In genomic region chr16:31493506-31494125, GRCh38 we compare ENCODE assay signal across 25 cellular contexts. TPM values are rescaled to one million over a fixed set of nuclear protein-coding genes. Genes with fewer than 3 reads are reported as not detected.
"Had no signal": no experiment of that assay in that cellular context is flagged by ENCODE, and none has a peak within 500 bp of the region (broad histone marks: within the 10 kb centered on the region; RNA-seq: fewer than 3 reads in every experiment).

No MANE protein-coding gene starts in this region.

- H3K4me3 Mint-ChIP-seq: memory B cell; mesothelial cell of epicardium; naive B cell; natural killer cell treated with Interleukin-12 subunit alpha and Interleukin-12 subunit beta and Interleukin-15 and Interleukin-18, amount 100 ng/mL, for 72 hours; neural crest cell; stimulated activated effector memory CD8-positive, alpha-beta T cell treated with anti-CD3 and anti-CD28 coated beads, Interleukin-12 subunit alpha, Interleukin-12 subunit beta, amount 100 ng/mL, for 72 hours; type B pancreatic cell had no signal

- DNase-seq: dermis blood vessel endothelial cell; effector memory CD4-positive, alpha-beta T cell; erythroblast; esophagus squamous epithelium; foreskin melanocyte; kidney; mucosa of descending colon; naive B cell; stimulated activated CD4-positive, alpha-beta T cell treated with anti-CD3 and anti-CD28 coated beads, Interleukin-2, amount 100 ng/mL, for 24 hours; stimulated activated CD4-positive, alpha-beta T cell treated with anti-CD3 and anti-CD28 coated beads, Interleukin-4, amount 100 ng/mL, for 24 hours; stimulated activated naive CD8-positive, alpha-beta T cell treated with anti-CD3 and anti-CD28 coated beads, Interleukin-15, Interleukin-2, amounts not matched to agents 100 U/mL and 50 U/mL, for 24 hours; substantia nigra; testis; tibial artery had no signal

- H3K4me1 Mint-ChIP-seq: memory B cell, mesothelial cell of epicardium, neural crest cell had no signal

- H3K27ac Mint-ChIP-seq: mesothelial cell of epicardium; natural killer cell treated with Interleukin-12 subunit alpha and Interleukin-12 subunit beta and Interleukin-15 and Interleukin-18, amount 100 ng/mL, for 72 hours; stimulated activated effector memory CD8-positive, alpha-beta T cell treated with anti-CD3 and anti-CD28 coated beads, Interleukin-12 subunit alpha, Interleukin-12 subunit beta, amount 100 ng/mL, for 72 hours; type B pancreatic cell had no signal

- H3K27me3 Mint-ChIP-seq: memory B cell; naive B cell; natural killer cell treated with Interleukin-12 subunit alpha and Interleukin-12 subunit beta and Interleukin-15 and Interleukin-18, amount 100 ng/mL, for 72 hours had no signal

- H3K36me3 Mint-ChIP-seq: natural killer cell treated with Interleukin-12 subunit alpha and Interleukin-12 subunit beta and Interleukin-15 and Interleukin-18, amount 100 ng/mL, for 72 hours had no signal

- H3K9me3 Mint-ChIP-seq: memory B cell; mesothelial cell of epicardium; naive B cell; natural killer cell treated with Interleukin-12 subunit alpha and Interleukin-12 subunit beta and Interleukin-15 and Interleukin-18, amount 100 ng/mL, for 72 hours; neural crest cell; stimulated activated effector memory CD8-positive, alpha-beta T cell treated with anti-CD3 and anti-CD28 coated beads, Interleukin-12 subunit alpha, Interleukin-12 subunit beta, amount 100 ng/mL, for 72 hours; type B pancreatic cell had no signal

RNA-seq across cellular contexts. Expression of gene SLC5A2, which starts 10.7 kb away (rescaled TPM):
- total RNA-seq: dermis blood vessel endothelial cell; esophagus squamous epithelium; natural killer cell treated with Interleukin-12 subunit alpha and Interleukin-12 subunit beta and Interleukin-15 and Interleukin-18, amount 100 ng/mL, for 72 hours; neural crest cell; omental fat pad; right atrium auricular region; sciatic nerve; skeletal muscle tissue had no signal

RNA-seq across cellular contexts. Expression of gene AHSP, which starts 34.1 kb away (rescaled TPM):
- total RNA-seq: dermis blood vessel endothelial cell; esophagus squamous epithelium; kidney; mesothelial cell of epicardium; mucosa of descending colon; natural killer cell treated with Interleukin-12 subunit alpha and Interleukin-12 subunit beta and Interleukin-15 and Interleukin-18, amount 100 ng/mL, for 72 hours; neural crest cell; omental fat pad; prostate gland had no signal
